In the genomic region with DNA sequence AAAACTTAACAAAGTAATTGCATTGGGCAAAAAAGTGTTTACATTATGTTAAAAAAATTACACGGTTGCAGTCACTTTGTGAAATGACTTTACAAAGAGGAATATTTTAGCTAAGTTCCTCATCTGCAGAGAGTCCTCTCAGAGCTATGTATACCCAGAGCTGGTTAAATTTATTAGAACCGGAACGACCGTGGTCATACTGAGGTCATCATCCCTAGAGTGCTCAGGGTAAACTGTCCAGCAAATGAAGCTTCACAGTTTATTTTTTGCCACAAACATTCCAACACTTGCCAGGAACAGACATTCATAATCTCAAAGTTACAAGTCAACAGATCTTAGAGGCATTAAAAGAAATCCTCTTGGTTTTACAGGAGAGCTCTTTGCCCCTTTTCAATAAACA, we compare ENCODE assay signal across 10 cellular contexts. TPM values are rescaled to one million over a fixed set of nuclear protein-coding genes. Genes with fewer than 3 reads are reported as not detected.
DNase-seq lines count a peak whose midpoint lies in the region; ATAC-seq, FAIRE-seq and TF ChIP-seq lines count a peak whose summit lies in the region.
"Had no signal": no experiment of that assay in that cellular context is flagged by ENCODE, and none has a peak within 500 bp of the region (broad histone marks: within the 10 kb centered on the region; RNA-seq: fewer than 3 reads in every experiment).

No MANE protein-coding gene starts in this region.

- H3K4me1 ChIP-seq in HepG2 (ENCODE audit: insufficient read depth, low read length): peaks cover 23% of the 10 kb centered on the region

- peaks cover 2% of the 10 kb centered on the region for H3K27me3 Mint-ChIP-seq in activated T-helper 1 cell treated with anti-CD3 and anti-CD28 coated beads, Interleukin-12 subunit alpha, Interleukin-12 subunit beta, Interleukin-2, Interleukin-4 antibody, amounts not matched to agents 30 ng/mL and 10 ng/mL and 1 ng/mL, durations not matched to agents 14 hours and 24 hours and 36 hours (ENCODE audit: insufficient read depth)

- TF ChIP-seq POLR2A in HepG2 (IDR thresholded peaks at IDR 0.05; ENCODE audit: insufficient read depth in 1 of 2, low read depth in 2 of 2, low read length in 2 of 2) (no peak), GM12891 (IDR thresholded peaks at IDR 0.05; ENCODE audit: low read depth, low read length) (no peak)

- H3K36me3 ChIP-seq in HepG2 (replicated peaks in 1 of 2; ENCODE audit: control insufficient read depth in 1 of 2, insufficient read depth in 2 of 2, low read length in 2 of 2): no peaks in the 10 kb centered on the region

- FAIRE-seq in HepG2 (lab: Jason Lieb, UNC) (no peak), GM12891 (lab: Jason Lieb, UNC) (no peak)
- FAIRE-seq: G401.6 had no signal

- H3K4me3 ChIP-seq in AG04449 (ENCODE audit: low read depth, low read length): peak overlapping the region; percentile 72; the same call in 1 of the 2 replicates
- peak overlapping the region; percentile 85 for H3K4me3 ChIP-seq in HL-60 (replicated peaks; ENCODE audit: insufficient read depth, low read length)
- peak overlapping the region in 2 of 3 experiments; percentile 56 to 83; a peak in 2 of 6 replicates for H3K4me3 ChIP-seq in HepG2 (replicated peaks in 1 of 3; ENCODE audit: insufficient read depth in 1 of 3, low read depth in 2 of 3, low read length in 3 of 3)

- peak overlapping the region; percentile 69 for H3K27ac ChIP-seq in HL-60 (replicated peaks)
- no peak overlapping the region for H3K27ac ChIP-seq in HepG2 (ENCODE audit: extremely low read length, insufficient read depth, low read length)
- no peak overlapping the region for H3K27ac ChIP-seq in substantia nigra (ENCODE audit: low read depth, low read length, poor library complexity, severe bottlenecking)

- TF ChIP-seq CTCF in AG04449 (IDR thresholded peaks at IDR 0.05; ENCODE audit: insufficient read depth, low read length, missing control alignments) (no peak), HL-60 (IDR thresholded peaks at IDR 0.05; ENCODE audit: insufficient read depth, low read length) (no peak), HepG2 (CRISPR knock-in tag; IDR thresholded peaks at IDR 0.05) (no peak)

- CTCF ChIA-PET in AG04449 (lab: Yijun Ruan, JAX): interaction anchor here (1.0 to 20.3 kb wide), 6 partner anchors 11 to 742 kb away, joined by 3 to 256 read pairs (median 10); no protein-coding TSS in a partner anchor
- CTCF ChIA-PET in HepG2 (lab: Yijun Ruan, JAX; ENCODE audit: low intra/inter-chr PET ratio, low total read pairs): no interaction called here

- peaks cover 6% of the 10 kb centered on the region for H3K9me3 Mint-ChIP-seq in activated T-helper 1 cell treated with anti-CD3 and anti-CD28 coated beads, Interleukin-12 subunit alpha, Interleukin-12 subunit beta, Interleukin-2, Interleukin-4 antibody, amounts not matched to agents 30 ng/mL and 10 ng/mL and 1 ng/mL, durations not matched to agents 14 hours and 24 hours and 36 hours

- no peak for TF ChIP-seq RAD21 in HepG2 (CRISPR knock-in tag; IDR thresholded peaks at IDR 0.05)

- ATAC-seq in HepG2: no peak
- ATAC-seq in GM21526 (IDR thresholded peaks at IDR 0.05; ENCODE audit: low FRiP score, unreplicated experiment): no peak

- H3K4me2 ChIP-seq in HepG2 (ENCODE audit: low read depth, low read length): peak overlapping the region; percentile 94

- no peak overlapping the region for H3K27ac Mint-ChIP-seq in activated T-helper 1 cell treated with anti-CD3 and anti-CD28 coated beads, Interleukin-12 subunit alpha, Interleukin-12 subunit beta, Interleukin-2, Interleukin-4 antibody, amounts not matched to agents 30 ng/mL and 10 ng/mL and 1 ng/mL, durations not matched to agents 14 hours and 24 hours and 36 hours

- DNase-seq in AG04449 (ENCODE audit: low read depth, low spot score): no peak
- peak in 1 of 2 experiments; percentile 37 for DNase-seq in HL-60 (ENCODE audit: low read depth in 1 of 2, low spot score in 1 of 2)
- no peak for DNase-seq in activated T-helper 1 cell treated with anti-CD3 and anti-CD28 coated beads, Interleukin-12 subunit alpha, Interleukin-12 subunit beta, Interleukin-2, Interleukin-4 antibody, amounts not matched to agents 30 ng/mL and 10 ng/mL and 1 ng/mL, durations not matched to agents 14 hours and 24 hours and 36 hours (ENCODE audit: low spot score)
- no peak for DNase-seq in HepG2 (ENCODE audit: low spot score)
- no peak for DNase-seq in GM12891 (ENCODE audit: insufficient read length, low spot score)
- DNase-seq in retina: no peak
- DNase-seq in substantia nigra (lab: John Stamatoyannopoulos, UW): no peak
- DNase-seq: WERI-Rb-1 had no signal

- H3K9ac ChIP-seq in HepG2 (ENCODE audit: insufficient read depth, low read depth, low read length): no peak overlapping the region

- no peaks in the 10 kb centered on the region for H3K79me2 ChIP-seq in HepG2 (ENCODE audit: insufficient read depth, low read length)

- no peaks in the 10 kb centered on the region for H3K9me3 ChIP-seq in HepG2 (ENCODE audit: low read length)

- H3K36me3 Mint-ChIP-seq in activated T-helper 1 cell treated with anti-CD3 and anti-CD28 coated beads, Interleukin-12 subunit alpha, Interleukin-12 subunit beta, Interleukin-2, Interleukin-4 antibody, amounts not matched to agents 30 ng/mL and 10 ng/mL and 1 ng/mL, durations not matched to agents 14 hours and 24 hours and 36 hours (ENCODE audit: low read depth): peaks cover 21% of the 10 kb centered on the region

- H3K27me3 ChIP-seq in HL-60 (ENCODE audit: insufficient read depth, poor library complexity, severe bottlenecking) (no peaks in the 10 kb centered on the region), HepG2 (ENCODE audit: control insufficient read depth in 1 of 2, insufficient read depth in 2 of 2, low read length in 2 of 2) (peaks cover 0 to 15% of the 10 kb centered on the region in 2 experiments; a peak in 3 of 5 replicates)

- in situ Hi-C loops in HepG2 (cut with HindIII; ENCODE audit: extremely low pct_ligation_motif_present, low pct_unique_long_range_greater_than_20kb): no loop called here

- TF ChIP-seq EP300 in HepG2 (IDR thresholded peaks at IDR 0.05; ENCODE audit: low read depth in 2 of 2, low read length in 2 of 2): no peak
- TF ChIP-seq EP300 in HepG2 (CRISPR knock-in tag; IDR thresholded peaks at IDR 0.05; ENCODE audit: borderline replicate concordance): no peak

- POLR2A ChIA-PET in AG04449 (lab: Yijun Ruan, JAX) (interaction anchor here (1.0 to 1.1 kb wide), 2 partner anchors 11 to 185 kb away, joined by 3 read pairs; no protein-coding TSS in a partner anchor), HepG2 (lab: Yijun Ruan, JAX) (no interaction called here)

- no TSS peak for BruUV-seq in HepG2 (replicated peaks; lab: Mats Ljungman, UMichigan)

- H2AFZ ChIP-seq in HepG2 (ENCODE audit: low read length): no peak overlapping the region

- H3K4me3 Mint-ChIP-seq in activated T-helper 1 cell treated with anti-CD3 and anti-CD28 coated beads, Interleukin-12 subunit alpha, Interleukin-12 subunit beta, Interleukin-2, Interleukin-4 antibody, amounts not matched to agents 30 ng/mL and 10 ng/mL and 1 ng/mL, durations not matched to agents 14 hours and 24 hours and 36 hours: peak overlapping the region; percentile 85

- peaks cover 45% of the 10 kb centered on the region for H3K4me1 Mint-ChIP-seq in activated T-helper 1 cell treated with anti-CD3 and anti-CD28 coated beads, Interleukin-12 subunit alpha, Interleukin-12 subunit beta, Interleukin-2, Interleukin-4 antibody, amounts not matched to agents 30 ng/mL and 10 ng/mL and 1 ng/mL, durations not matched to agents 14 hours and 24 hours and 36 hours (ENCODE audit: low read depth)

- no peaks in the 10 kb centered on the region for H4K20me1 ChIP-seq in HepG2 (ENCODE audit: insufficient read depth, low read length)

- intact Hi-C loops in activated T-helper 1 cell treated with anti-CD3 and anti-CD28 coated beads, Interleukin-12 subunit alpha, Interleukin-12 subunit beta, Interleukin-2, Interleukin-4 antibody, amounts not matched to agents 30 ng/mL and 10 ng/mL and 1 ng/mL, durations not matched to agents 14 hours and 24 hours and 36 hours (cut with micrococcal nuclease): loop anchor here (1.0 to 5.0 kb wide), 2 partner anchors 120 to 319 kb away; partner anchors contain the start of genes ANKRD33B and DAP
- intact Hi-C loops in HepG2 (cut with micrococcal nuclease; ENCODE audit: unreplicated experiment): no loop called here

- 3% methylated on average over 4 of the region's 4 CpGs for WGBS in HepG2 (ENCODE audit: low lambda C conversion rate)

TF ChIP-seq in GM12891, 5 proteins besides CTCF, POLR2A, EP300 and RAD21 (continues in another document):
- no peak for TF ChIP-seq PAX5 (IDR thresholded peaks at IDR 0.05; ENCODE audit: insufficient read depth, low read length, severe bottlenecking)
- TF ChIP-seq POU2F2 (IDR thresholded peaks at IDR 0.05; ENCODE audit: low read depth, low read length): no peak
- TF ChIP-seq TAF1 (IDR thresholded peaks at IDR 0.05; ENCODE audit: low read depth, low read length): no peak

RNA-seq across cellular contexts. Expression of gene ROPN1L, which starts 0.9 kb away (rescaled TPM):
- total RNA-seq in activated T-helper 1 cell treated with anti-CD3 and anti-CD28 coated beads, Interleukin-12 subunit alpha, Interleukin-12 subunit beta, Interleukin-2, Interleukin-4 antibody, amounts not matched to agents 30 ng/mL and 10 ng/mL and 1 ng/mL, durations not matched to agents 14 hours and 24 hours and 36 hours: 0.16 and 0.20 TPM in 2 replicates
- not detected in 2 replicates for total RNA-seq in HepG2 (2016; rRNA removed; fragmentation: Illumina TruSeq; extraction: Trizol)
- not detected in 2 replicates for total RNA-seq in HepG2 (2016; cell fraction: cytosol; rRNA removed; fragmentation: Illumina TruSeq; extraction: Trizol; ENCODE audit: low read depth)
- not detected in 2 replicates for total RNA-seq in HepG2 (2016; cell fraction: insoluble cytoplasmic fraction; rRNA removed; fragmentation: Illumina TruSeq; extraction: Trizol)
- total RNA-seq in HepG2 (2016; cell fraction: membrane; rRNA removed; fragmentation: Illumina TruSeq; extraction: Trizol): not detected in 2 replicates
- not detected in 2 replicates for total RNA-seq in HepG2 (2016; cell fraction: nucleus; rRNA removed; fragmentation: Illumina TruSeq; extraction: Trizol)
- 0.08 TPM in 1 of 2 replicates, not detected in the other for polyA plus RNA-seq in HepG2 (2011; rRNA removed)
- 0.11 TPM in 1 of 2 replicates, not detected in the other for polyA plus RNA-seq in HepG2 (2011; cell fraction: cytosol; rRNA removed)
- polyA plus RNA-seq in HepG2 (2011; cell fraction: nucleus; rRNA removed): 0.14 and 0.66 TPM in 2 replicates
- polyA plus RNA-seq in HepG2 (2012): not detected in 2 replicates
- not detected in 2 replicates for polyA plus RNA-seq in HepG2 (2016; cell fraction: cytosol; fragmentation: Illumina TruSeq; extraction: Trizol; ENCODE audit: low read depth)
- polyA plus RNA-seq in HepG2 (2016; cell fraction: insoluble cytoplasmic fraction; fragmentation: Illumina TruSeq; extraction: Trizol; ENCODE audit: low read depth): not detected in 2 replicates
- not detected in 2 replicates for polyA plus RNA-seq in HepG2 (2016; cell fraction: membrane; fragmentation: Illumina TruSeq; extraction: Trizol; ENCODE audit: low read depth)
- not detected in 2 replicates for polyA plus RNA-seq in HepG2 (2016; cell fraction: nucleus; fragmentation: Illumina TruSeq; extraction: Trizol; ENCODE audit: insufficient read depth, low read depth)
- 0.23 and 0.62 TPM in 2 replicates for polyA minus RNA-seq in HepG2 (2011; rRNA and poly(A)+ RNA removed; ENCODE audit: low replicate concordance)
- polyA minus RNA-seq in HepG2 (2011; cell fraction: cytosol; rRNA and poly(A)+ RNA removed): not detected in 2 replicates
- polyA minus RNA-seq in HepG2 (2011; cell fraction: nucleus; rRNA and poly(A)+ RNA removed): 0.99 and 1.3 TPM in 2 replicates
- 0.23 TPM for polyA plus RNA-seq in GM12891 (2012; ENCODE audit: low read depth, missing spikeins)
